In genomic region chr4:152436384-152436783, GRCh38 we compare ENCODE assay signal across 18 cellular contexts.
DNase-seq lines count a peak whose midpoint lies in the region; ATAC-seq and TF ChIP-seq lines count a peak whose summit lies in the region.
"Had no signal": no experiment of that assay in that cellular context is flagged by ENCODE, and none has a peak within 500 bp of the region (broad histone marks: within the 10 kb centered on the region; RNA-seq: fewer than 3 reads in every experiment).

No MANE protein-coding gene starts in this region.

- ATAC-seq in foreskin keratinocyte = no peak
- ATAC-seq in GM18858 (IDR thresholded peaks at IDR 0.05; ENCODE audit: unreplicated experiment) = no peak
- ATAC-seq in lower lobe of right lung = no peak
- ATAC-seq: heart right ventricle; naive thymus-derived CD8-positive, alpha-beta T cell had no signal

- no peak overlapping the region for H3K27ac ChIP-seq in C4-2B
- no peak overlapping the region for H3K27ac ChIP-seq in OCI-LY1 (ENCODE audit: low read depth, low read length, poor library complexity, severe bottlenecking)
- H3K27ac ChIP-seq in foreskin keratinocyte = no peak overlapping the region
- no peak overlapping the region for H3K27ac ChIP-seq in lower lobe of right lung
- H3K27ac ChIP-seq: heart right ventricle had no signal

- intact Hi-C loops in lower lobe of right lung (cut with DNase I) = no loop called here

- no peak overlapping the region for H3K4me3 ChIP-seq in OCI-LY1 (ENCODE audit: low read depth, low read length, poor library complexity, severe bottlenecking)
- H3K4me3 ChIP-seq in lower lobe of right lung = no peak overlapping the region
- H3K4me3 ChIP-seq: heart right ventricle had no signal

- H3K79me2 ChIP-seq in OCI-LY1 (ENCODE audit: insufficient read depth, low read length) = peaks cover 36% of the 10 kb centered on the region

- H3K4me2 ChIP-seq in OCI-LY1 (ENCODE audit: low read length) = no peak overlapping the region

- no peak for DNase-seq in foreskin keratinocyte
- DNase-seq in T-helper 1 cell = no peak
- DNase-seq in lower lobe of right lung = no peak
- DNase-seq in GF-D8 (lab: John Stamatoyannopoulos, UW) = no peak
- DNase-seq: activated CD4-positive, CD25-positive, alpha-beta regulatory T cell treated with anti-CD3 and anti-CD28 coated beads, Interleukin-2, amount 50 U/mL, for 72 hours; activated CD8-positive, alpha-beta memory T cell treated with anti-CD3 and anti-CD28 coated beads, Interleukin-2, amount 50 U/mL, for 4 hours; activated effector memory CD4-positive, alpha-beta T cell treated with anti-CD3 and anti-CD28 coated beads, Interleukin-2, amount 50 U/mL, for 16 hours; CD8-positive, alpha-beta memory T cell; effector CD4-positive, alpha-beta T cell; EL; heart right ventricle; kidney; naive thymus-derived CD8-positive, alpha-beta T cell; NCI-H1694 treated with DMSO at 0.1 percent for 48 hours had no signal

- H3K9me2 ChIP-seq in OCI-LY1 (ENCODE audit: low read depth, low read length) = no peaks in the 10 kb centered on the region

- H3K9ac ChIP-seq in OCI-LY1 (ENCODE audit: low read length) = no peak overlapping the region

- no peaks in the 10 kb centered on the region for H3F3A ChIP-seq in OCI-LY1 (ENCODE audit: insufficient read depth, low read length)

- TF ChIP-seq CTCF in C4-2B (conservative IDR thresholded peaks at IDR 0.05) = peak; percentile 23
- TF ChIP-seq CTCF in GM12873 (IDR thresholded peaks at IDR 0.05; ENCODE audit: insufficient read depth, low read depth, low read length, missing control alignments) = peak; percentile 40
- peak; percentile 41 for TF ChIP-seq CTCF in OCI-LY1 (IDR thresholded peaks at IDR 0.05; ENCODE audit: low read length)
- peak; percentile 35 for TF ChIP-seq CTCF in foreskin keratinocyte (conservative IDR thresholded peaks at IDR 0.05)
- no peak for TF ChIP-seq CTCF in lower lobe of right lung (IDR thresholded peaks at IDR 0.05)

- no peaks in the 10 kb centered on the region for H4K20me1 ChIP-seq in OCI-LY1 (ENCODE audit: insufficient read depth, low read length)

- no peak overlapping the region for H2AFZ ChIP-seq in OCI-LY1 (ENCODE audit: low read length)

- no peaks in the 10 kb centered on the region for H3K9me3 ChIP-seq in OCI-LY1 (ENCODE audit: low read length)
- no peaks in the 10 kb centered on the region for H3K9me3 ChIP-seq in lower lobe of right lung

- peaks cover 12% of the 10 kb centered on the region; the same call in 1 of the 2 replicates for H3K36me3 ChIP-seq in OCI-LY1 (ENCODE audit: insufficient read depth, low read length)
- H3K36me3 ChIP-seq in lower lobe of right lung = no peaks in the 10 kb centered on the region
- H3K36me3 ChIP-seq: heart right ventricle had no signal

- no peaks in the 10 kb centered on the region for H3K27me3 ChIP-seq in OCI-LY1 (ENCODE audit: insufficient read depth, low read length)
- H3K27me3 ChIP-seq in foreskin keratinocyte = no peaks in the 10 kb centered on the region
- H3K27me3 ChIP-seq in lower lobe of right lung (ENCODE audit: low read depth) = no peaks in the 10 kb centered on the region
- H3K27me3 ChIP-seq: heart right ventricle had no signal

- peaks cover 27% of the 10 kb centered on the region for H3K4me1 ChIP-seq in OCI-LY1 (ENCODE audit: insufficient read depth, low read length, severe bottlenecking)
- no peaks in the 10 kb centered on the region for H3K4me1 ChIP-seq in foreskin keratinocyte
- peaks cover 6% of the 10 kb centered on the region for H3K4me1 ChIP-seq in lower lobe of right lung
